1 cellular context compared by ENCODE assay signal in the genomic region with DNA sequence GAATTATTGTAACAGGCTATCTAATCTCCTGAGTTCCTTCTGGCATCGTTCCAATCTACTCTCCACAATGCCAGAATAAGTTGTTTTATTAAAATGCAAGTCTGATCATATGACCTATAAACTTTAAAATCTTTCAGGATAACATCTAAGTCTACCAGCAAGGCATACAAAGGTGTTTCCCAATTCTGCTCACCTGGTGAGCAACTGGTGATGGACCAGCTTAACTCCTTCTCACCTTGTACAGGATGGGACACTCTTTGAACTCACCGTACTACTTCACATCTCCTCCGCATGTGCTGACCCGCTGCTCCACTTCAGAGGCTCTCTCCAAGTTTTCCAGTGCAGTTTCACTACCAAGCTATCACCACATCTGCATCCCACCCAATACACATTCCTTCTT.
TF ChIP-seq lines count a peak whose summit lies in the region.

No MANE protein-coding gene starts in this region.

TF ChIP-seq in SK-N-SH treated with all-trans-retinoic acid at 6 μM for 48 hours, 23 proteins besides CTCF, POLR2A, EP300 and RAD21 (continued from another document):
- TF ChIP-seq, protein P1, sequence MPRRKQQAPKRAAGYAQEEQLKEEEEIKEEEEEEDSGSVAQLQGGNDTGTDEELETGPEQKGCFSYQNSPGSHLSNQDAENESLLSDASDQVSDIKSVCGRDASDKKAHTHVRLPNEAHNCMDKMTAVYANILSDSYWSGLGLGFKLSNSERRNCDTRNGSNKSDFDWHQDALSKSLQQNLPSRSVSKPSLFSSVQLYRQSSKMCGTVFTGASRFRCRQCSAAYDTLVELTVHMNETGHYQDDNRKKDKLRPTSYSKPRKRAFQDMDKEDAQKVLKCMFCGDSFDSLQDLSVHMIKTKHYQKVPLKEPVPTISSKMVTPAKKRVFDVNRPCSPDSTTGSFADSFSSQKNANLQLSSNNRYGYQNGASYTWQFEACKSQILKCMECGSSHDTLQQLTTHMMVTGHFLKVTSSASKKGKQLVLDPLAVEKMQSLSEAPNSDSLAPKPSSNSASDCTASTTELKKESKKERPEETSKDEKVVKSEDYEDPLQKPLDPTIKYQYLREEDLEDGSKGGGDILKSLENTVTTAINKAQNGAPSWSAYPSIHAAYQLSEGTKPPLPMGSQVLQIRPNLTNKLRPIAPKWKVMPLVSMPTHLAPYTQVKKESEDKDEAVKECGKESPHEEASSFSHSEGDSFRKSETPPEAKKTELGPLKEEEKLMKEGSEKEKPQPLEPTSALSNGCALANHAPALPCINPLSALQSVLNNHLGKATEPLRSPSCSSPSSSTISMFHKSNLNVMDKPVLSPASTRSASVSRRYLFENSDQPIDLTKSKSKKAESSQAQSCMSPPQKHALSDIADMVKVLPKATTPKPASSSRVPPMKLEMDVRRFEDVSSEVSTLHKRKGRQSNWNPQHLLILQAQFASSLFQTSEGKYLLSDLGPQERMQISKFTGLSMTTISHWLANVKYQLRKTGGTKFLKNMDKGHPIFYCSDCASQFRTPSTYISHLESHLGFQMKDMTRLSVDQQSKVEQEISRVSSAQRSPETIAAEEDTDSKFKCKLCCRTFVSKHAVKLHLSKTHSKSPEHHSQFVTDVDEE (CRISPR knock-in tag; IDR thresholded peaks at IDR 0.05): no peak
TF ChIP-seq in SK-N-SH treated with all-trans-retinoic acid at 6 μM for 48 hours: peak in this region for 0.
